17 cellular contexts compared by ENCODE assay signal in genomic region chr22:49307071-49307830, GRCh38.
DNase-seq lines count a peak whose midpoint lies in the region; ATAC-seq, FAIRE-seq and TF ChIP-seq lines count a peak whose summit lies in the region.
"Had no signal": no experiment of that assay in that cellular context is flagged by ENCODE, and none has a peak within 500 bp of the region (broad histone marks: within the 10 kb centered on the region; RNA-seq: fewer than 3 reads in every experiment).

No MANE protein-coding gene starts in this region.

- H3K27me3 Mint-ChIP-seq in osteocyte (ENCODE audit: unreplicated experiment), result peaks cover 37% of the 10 kb centered on the region

- DNase-seq in right lobe of liver (peak; percentile 10 to 48 (median 39)), HepG2 (ENCODE audit: low spot score) (no peak), dorsolateral prefrontal cortex (peak in 6 of 10 donors; percentile 11 to 30 (median 18)), osteocyte (ENCODE audit: extremely low spot score, unreplicated experiment) (peak; percentile 82), H54 (ENCODE audit: insufficient read length, low spot score) (no peak), superior temporal gyrus (ENCODE audit: extremely low spot score) (no peak)
- no peak for DNase-seq in effector CD4-positive, alpha-beta T cell
- DNase-seq: activated naive CD4-positive, alpha-beta T cell treated with anti-CD3 and anti-CD28 coated beads for 36 hours; COR-L47; dermis blood vessel endothelial cell; NCI-H1436; NCI-H226; stimulated activated CD4-positive, alpha-beta T cell treated with anti-CD3 and anti-CD28 coated beads, Interleukin-15, amount 100 ng/mL, for 24 hours; stimulated activated naive CD8-positive, alpha-beta T cell treated with anti-CD3 and anti-CD28 coated beads, Interleukin-15, Interleukin-2, amounts not matched to agents 100 U/mL and 50 U/mL, for 24 hours had no signal

- no peaks in the 10 kb centered on the region for H3K36me3 Mint-ChIP-seq in osteocyte (ENCODE audit: unreplicated experiment)
- H3K36me3 Mint-ChIP-seq: naive thymus-derived CD8-positive, alpha-beta T cell had no signal

- H3K4me1 ChIP-seq in right lobe of liver (no peaks in the 10 kb centered on the region), HepG2 (ENCODE audit: insufficient read depth, low read length) (no peaks in the 10 kb centered on the region)

- no peaks in the 10 kb centered on the region for H4K20me1 ChIP-seq in HepG2 (ENCODE audit: insufficient read depth, low read length)

- H3K4me3 Mint-ChIP-seq in osteocyte (ENCODE audit: unreplicated experiment), result no peak overlapping the region
- H3K4me3 Mint-ChIP-seq: activated naive CD4-positive, alpha-beta T cell treated with anti-CD3 and anti-CD28 coated beads for 36 hours; naive thymus-derived CD8-positive, alpha-beta T cell; T-helper 1 cell treated with Interleukin-12 subunit alpha and Interleukin-12 subunit beta and Interleukin-4 antibody, amounts not matched to agents 30 μg/mL and 1 μg/mL, for 36 hours had no signal

- H3K4me3 ChIP-seq in right lobe of liver (no peak overlapping the region), HepG2 (replicated peaks in 1 of 3; ENCODE audit: insufficient read depth in 1 of 3, low read depth in 2 of 3, low read length in 3 of 3) (no peak overlapping the region), dorsolateral prefrontal cortex (no peak overlapping the region)

- H2AFZ ChIP-seq in HepG2 (ENCODE audit: low read length), result no peak overlapping the region

- no peaks in the 10 kb centered on the region for H3K79me2 ChIP-seq in HepG2 (ENCODE audit: insufficient read depth, low read length)

- 42% methylated on average over 3 of the region's 19 CpGs for WGBS in right lobe of liver (ENCODE audit: insufficient coverage, low coverage, low lambda C conversion rate, missing lambda C conversion rate)
- 0% methylated on average over 7 of the region's 19 CpGs for WGBS in HepG2 (ENCODE audit: low lambda C conversion rate)

- TF ChIP-seq POLR2A in right lobe of liver (IDR thresholded peaks at IDR 0.05) (no peak), HepG2 (IDR thresholded peaks at IDR 0.05; ENCODE audit: insufficient read depth in 1 of 2, low read depth in 2 of 2, low read length in 2 of 2) (no peak), H54 (IDR thresholded peaks at IDR 0.05; ENCODE audit: low read depth, low read length) (no peak)

- TF ChIP-seq CTCF in right lobe of liver (IDR thresholded peaks at IDR 0.05) (no peak), HepG2 (CRISPR knock-in tag; IDR thresholded peaks at IDR 0.05) (no peak), dorsolateral prefrontal cortex (IDR thresholded peaks at IDR 0.05 in 54 of 56, conservative IDR thresholded peaks at IDR 0.05 in 2 of 56; ENCODE audit: low read depth in 1 of 56, partially characterized antibody in 56 of 56) (no peak), osteocyte (IDR thresholded peaks at IDR 0.05) (no peak)

- H3K27ac ChIP-seq in right lobe of liver (no peak overlapping the region), HepG2 (ENCODE audit: extremely low read length, insufficient read depth, low read length) (no peak overlapping the region), dorsolateral prefrontal cortex (no peak overlapping the region)

- H3K27me3 ChIP-seq in right lobe of liver (no peaks in the 10 kb centered on the region), HepG2 (ENCODE audit: control insufficient read depth in 1 of 2, insufficient read depth in 2 of 2, low read length in 2 of 2) (peaks cover 4 to 60% of the 10 kb centered on the region in 2 experiments; a peak in 4 of 5 replicates), dorsolateral prefrontal cortex (peaks cover 0 to 18% (median 0%) of the 10 kb centered on the region in 45 donors)

- H3K9me3 ChIP-seq in right lobe of liver (no peaks in the 10 kb centered on the region), HepG2 (ENCODE audit: low read length) (no peaks in the 10 kb centered on the region)

- H3K9me3 Mint-ChIP-seq in osteocyte (ENCODE audit: unreplicated experiment), result no peaks in the 10 kb centered on the region
- H3K9me3 Mint-ChIP-seq: activated naive CD4-positive, alpha-beta T cell treated with anti-CD3 and anti-CD28 coated beads for 36 hours; naive thymus-derived CD8-positive, alpha-beta T cell; T-helper 1 cell treated with Interleukin-12 subunit alpha and Interleukin-12 subunit beta and Interleukin-4 antibody, amounts not matched to agents 30 μg/mL and 1 μg/mL, for 36 hours had no signal

- H3K36me3 ChIP-seq in right lobe of liver, result no peaks in the 10 kb centered on the region
- no peaks in the 10 kb centered on the region for H3K36me3 ChIP-seq in HepG2 (replicated peaks in 1 of 2; ENCODE audit: control insufficient read depth in 1 of 2, insufficient read depth in 2 of 2, low read length in 2 of 2)

- H3K4me1 Mint-ChIP-seq in osteocyte (ENCODE audit: unreplicated experiment), result no peaks in the 10 kb centered on the region

- FAIRE-seq in HepG2 (lab: Jason Lieb, UNC), result no peak
- FAIRE-seq in H54 (lab: Jason Lieb, UNC), result no peak

- H3K9ac ChIP-seq in HepG2 (ENCODE audit: insufficient read depth, low read depth, low read length), result no peak overlapping the region

- no peak for ATAC-seq in right lobe of liver
- no peak for ATAC-seq in HepG2
- no peak for ATAC-seq in GM21786 (IDR thresholded peaks at IDR 0.05; ENCODE audit: unreplicated experiment)
- ATAC-seq: naive thymus-derived CD8-positive, alpha-beta T cell; stimulated activated naive CD8-positive, alpha-beta T cell treated with anti-CD3 and anti-CD28 coated beads, Interleukin-15, Interleukin-2, amounts not matched to agents 100 U/mL and 50 U/mL, for 24 hours had no signal

- H3K27ac Mint-ChIP-seq in osteocyte (ENCODE audit: unreplicated experiment), result no peak overlapping the region
- H3K27ac Mint-ChIP-seq: activated naive CD4-positive, alpha-beta T cell treated with anti-CD3 and anti-CD28 coated beads for 36 hours; naive thymus-derived CD8-positive, alpha-beta T cell; T-helper 1 cell treated with Interleukin-12 subunit alpha and Interleukin-12 subunit beta and Interleukin-4 antibody, amounts not matched to agents 30 μg/mL and 1 μg/mL, for 36 hours had no signal

- POLR2A ChIA-PET in HepG2 (lab: Yijun Ruan, JAX), result no interaction called here

- CTCF ChIA-PET in HepG2 (lab: Yijun Ruan, JAX; ENCODE audit: low intra/inter-chr PET ratio, low total read pairs), result no interaction called here

- intact Hi-C loops in right lobe of liver (cut with DNase I), result no loop called here
- intact Hi-C loops in HepG2 (cut with micrococcal nuclease; ENCODE audit: unreplicated experiment), result loop anchor here (5.0 kb wide), 1 partner anchor 730 kb away; no protein-coding TSS in a partner anchor
- intact Hi-C loops in dorsolateral prefrontal cortex (cut with DNase I), result loop anchor here (5.0 kb wide), 3 partner anchors 260 to 420 kb away; no protein-coding TSS in a partner anchor

- TF ChIP-seq EP300 in HepG2 (IDR thresholded peaks at IDR 0.05; ENCODE audit: low read depth in 2 of 2, low read length in 2 of 2) (no peak), HepG2 (CRISPR knock-in tag; IDR thresholded peaks at IDR 0.05; ENCODE audit: borderline replicate concordance) (no peak)

- BruUV-seq in HepG2 (replicated peaks; lab: Mats Ljungman, UMichigan), result no TSS peak

- TF ChIP-seq RAD21 in HepG2 (CRISPR knock-in tag; IDR thresholded peaks at IDR 0.05), result no peak

- in situ Hi-C loops in HepG2 (cut with HindIII; ENCODE audit: extremely low pct_ligation_motif_present, low pct_unique_long_range_greater_than_20kb), result loop anchor here (5.0 to 25.0 kb wide), 3 partner anchors 265 to 745 kb away; no protein-coding TSS in a partner anchor

- H3K4me2 ChIP-seq in HepG2 (ENCODE audit: low read depth, low read length), result no peak overlapping the region

TF ChIP-seq in HepG2, 621 proteins besides CTCF, POLR2A, EP300 and RAD21:
- TF ChIP-seq SRY (CRISPR knock-in tag; IDR thresholded peaks at IDR 0.05) (no peak), CEBPB (IDR thresholded peaks at IDR 0.05; ENCODE audit: borderline replicate concordance, low read depth, low read length) (no peak), ZNF550 (CRISPR knock-in tag; IDR thresholded peaks at IDR 0.05; ENCODE audit: borderline replicate concordance) (no peak), ARNTL (CRISPR knock-in tag; IDR thresholded peaks at IDR 0.05) (no peak), ZNF841 (CRISPR knock-in tag; IDR thresholded peaks at IDR 0.05; ENCODE audit: borderline replicate concordance) (no peak), ZNF510 (CRISPR knock-in tag; IDR thresholded peaks at IDR 0.05; ENCODE audit: low read depth) (no peak), ZBTB7A (CRISPR knock-in tag; IDR thresholded peaks at IDR 0.05) (no peak), NFE2L2 (IDR thresholded peaks at IDR 0.05; ENCODE audit: low read length) (no peak), PRMT3 (CRISPR knock-in tag; IDR thresholded peaks at IDR 0.05; ENCODE audit: borderline replicate concordance, low read depth) (no peak), PRPF4 (IDR thresholded peaks at IDR 0.05; ENCODE audit: low read depth, low read length, poor library complexity, severe bottlenecking) (no peak), XBP1 (CRISPR knock-in tag; IDR thresholded peaks at IDR 0.05) (no peak), ZFP37 (CRISPR knock-in tag; IDR thresholded peaks at IDR 0.05; ENCODE audit: borderline replicate concordance) (no peak), SCMH1 (CRISPR knock-in tag; IDR thresholded peaks at IDR 0.05; ENCODE audit: borderline replicate concordance) (no peak), ZBTB10 (CRISPR knock-in tag; IDR thresholded peaks at IDR 0.05; ENCODE audit: borderline replicate concordance) (no peak)

Comparison
In these comparisons a context has a peak if more than half of its experiments do, and no peak if none do; other contexts are left out.
1. DNase-seq: peak in right lobe of liver (3 of 3), dorsolateral prefrontal cortex (6 of 10) and osteocyte (single experiment); none in HepG2 (single experiment), H54 (single experiment), effector CD4-positive, alpha-beta T cell (single experiment) and superior temporal gyrus (single experiment).
2. intact Hi-C loops: an anchor here in HepG2 (5.0 kb wide) and dorsolateral prefrontal cortex (5.0 kb wide); none called in right lobe of liver.